1 cellular context compared by ENCODE assay signal in genomic region chr4:138114434-138114833, GRCh38.
TF ChIP-seq lines count a peak whose summit lies in the region.

No MANE protein-coding gene starts in this region.

TF ChIP-seq in SK-N-SH, 30 proteins besides CTCF, POLR2A, EP300 and RAD21 (continued from another document):
- no peak for TF ChIP-seq REST (IDR thresholded peaks at IDR 0.05; ENCODE audit: low read depth, low read length)
- no peak for TF ChIP-seq GABPA (IDR thresholded peaks at IDR 0.05; ENCODE audit: low read depth)
- TF ChIP-seq, protein P1, sequence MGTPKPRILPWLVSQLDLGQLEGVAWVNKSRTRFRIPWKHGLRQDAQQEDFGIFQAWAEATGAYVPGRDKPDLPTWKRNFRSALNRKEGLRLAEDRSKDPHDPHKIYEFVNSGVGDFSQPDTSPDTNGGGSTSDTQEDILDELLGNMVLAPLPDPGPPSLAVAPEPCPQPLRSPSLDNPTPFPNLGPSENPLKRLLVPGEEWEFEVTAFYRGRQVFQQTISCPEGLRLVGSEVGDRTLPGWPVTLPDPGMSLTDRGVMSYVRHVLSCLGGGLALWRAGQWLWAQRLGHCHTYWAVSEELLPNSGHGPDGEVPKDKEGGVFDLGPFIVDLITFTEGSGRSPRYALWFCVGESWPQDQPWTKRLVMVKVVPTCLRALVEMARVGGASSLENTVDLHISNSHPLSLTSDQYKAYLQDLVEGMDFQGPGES (IDR thresholded peaks at IDR 0.05; ENCODE audit: low read depth, low read length): no peak
- TF ChIP-seq TEAD4 (IDR thresholded peaks at IDR 0.05; ENCODE audit: borderline replicate concordance, insufficient read depth): no peak
- TF ChIP-seq FOXM1 (IDR thresholded peaks at IDR 0.05; ENCODE audit: low read depth): no peak
- no peak for TF ChIP-seq ZBTB33 (IDR thresholded peaks at IDR 0.05; ENCODE audit: borderline replicate concordance, low read depth)
- no peak for TF ChIP-seq RXRA (IDR thresholded peaks at IDR 0.05; ENCODE audit: borderline replicate concordance, low read depth)
